ENCODE assay signal across 1 cellular context in genomic region chr21:37796011-37796410, GRCh38.
TF ChIP-seq lines count a peak whose summit lies in the region.

No MANE protein-coding gene starts in this region.

TF ChIP-seq in SK-N-SH treated with all-trans-retinoic acid at 6 μM for 48 hours, 23 proteins besides CTCF, POLR2A, EP300 and RAD21 (continued from another document):
- TF ChIP-seq, protein P1, sequence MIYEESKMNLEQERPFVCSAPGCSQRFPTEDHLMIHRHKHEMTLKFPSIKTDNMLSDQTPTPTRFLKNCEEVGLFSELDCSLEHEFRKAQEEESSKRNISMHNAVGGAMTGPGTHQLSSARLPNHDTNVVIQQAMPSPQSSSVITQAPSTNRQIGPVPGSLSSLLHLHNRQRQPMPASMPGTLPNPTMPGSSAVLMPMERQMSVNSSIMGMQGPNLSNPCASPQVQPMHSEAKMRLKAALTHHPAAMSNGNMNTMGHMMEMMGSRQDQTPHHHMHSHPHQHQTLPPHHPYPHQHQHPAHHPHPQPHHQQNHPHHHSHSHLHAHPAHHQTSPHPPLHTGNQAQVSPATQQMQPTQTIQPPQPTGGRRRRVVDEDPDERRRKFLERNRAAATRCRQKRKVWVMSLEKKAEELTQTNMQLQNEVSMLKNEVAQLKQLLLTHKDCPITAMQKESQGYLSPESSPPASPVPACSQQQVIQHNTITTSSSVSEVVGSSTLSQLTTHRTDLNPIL (CRISPR knock-in tag; IDR thresholded peaks at IDR 0.05; ENCODE audit: low read depth): no peak
- TF ChIP-seq PPARA (CRISPR knock-in tag; IDR thresholded peaks at IDR 0.05; ENCODE audit: borderline replicate concordance): no peak
- no peak for TF ChIP-seq CSRNP3 (CRISPR knock-in tag; IDR thresholded peaks at IDR 0.05)
- TF ChIP-seq ZNF70 (CRISPR knock-in tag; IDR thresholded peaks at IDR 0.05): no peak
- TF ChIP-seq GLIS3 (CRISPR knock-in tag; IDR thresholded peaks at IDR 0.05): no peak
- TF ChIP-seq OSR1 (CRISPR knock-in tag; IDR thresholded peaks at IDR 0.05): no peak
- TF ChIP-seq CSDC2 (CRISPR knock-in tag; IDR thresholded peaks at IDR 0.05): no peak
- TF ChIP-seq TOX (CRISPR knock-in tag; IDR thresholded peaks at IDR 0.05; ENCODE audit: borderline replicate concordance): no peak
TF ChIP-seq in SK-N-SH treated with all-trans-retinoic acid at 6 μM for 48 hours: peak in this region for 0.
